In genomic region chr12:124688356-124688992, GRCh38 we compare ENCODE assay signal across 14 cellular contexts.
DNase-seq lines count a peak whose midpoint lies in the region; ATAC-seq and TF ChIP-seq lines count a peak whose summit lies in the region.
"Had no signal": no experiment of that assay in that cellular context is flagged by ENCODE, and none has a peak within 500 bp of the region (broad histone marks: within the 10 kb centered on the region; RNA-seq: fewer than 3 reads in every experiment).

No MANE protein-coding gene starts in this region.

- peaks cover 5% of the 10 kb centered on the region for H3K9me3 Mint-ChIP-seq in activated naive CD8-positive, alpha-beta T cell treated with anti-CD3 and anti-CD28 coated beads, Interleukin-2, amount 10 ng/mL, durations not matched to agents 7 days and 5 days
- H3K9me3 Mint-ChIP-seq in activated naive CD8-positive, alpha-beta T cell treated with anti-CD3 and anti-CD28 coated beads for 36 hours = peaks cover 3% of the 10 kb centered on the region
- H3K9me3 Mint-ChIP-seq in central memory CD8-positive, alpha-beta T cell = no peaks in the 10 kb centered on the region
- H3K9me3 Mint-ChIP-seq: neural crest cell had no signal

- H3K4me1 ChIP-seq in mesodermal cell (ENCODE audit: control insufficient read depth, insufficient read depth, low read length, poor library complexity, severe bottlenecking) = peaks cover 36% of the 10 kb centered on the region
- H3K4me1 ChIP-seq in thoracic aorta (ENCODE audit: control insufficient read depth in 1 of 2, low read depth in 2 of 2) = peaks cover 19 to 48% of the 10 kb centered on the region in 2 donors

- peaks cover 34% of the 10 kb centered on the region for H3K4me1 Mint-ChIP-seq in activated naive CD8-positive, alpha-beta T cell treated with anti-CD3 and anti-CD28 coated beads, Interleukin-2, amount 10 ng/mL, durations not matched to agents 7 days and 5 days
- peaks cover 33% of the 10 kb centered on the region for H3K4me1 Mint-ChIP-seq in activated naive CD8-positive, alpha-beta T cell treated with anti-CD3 and anti-CD28 coated beads for 36 hours
- H3K4me1 Mint-ChIP-seq in central memory CD8-positive, alpha-beta T cell = peaks cover 36% of the 10 kb centered on the region

- H3K36me3 ChIP-seq in mesodermal cell (ENCODE audit: control insufficient read depth, insufficient read depth, low read length) = no peaks in the 10 kb centered on the region
- no peaks in the 10 kb centered on the region for H3K36me3 ChIP-seq in thoracic aorta

- peak overlapping the region; percentile 66 for H3K4me3 Mint-ChIP-seq in activated naive CD8-positive, alpha-beta T cell treated with anti-CD3 and anti-CD28 coated beads, Interleukin-2, amount 10 ng/mL, durations not matched to agents 7 days and 5 days
- H3K4me3 Mint-ChIP-seq in activated naive CD8-positive, alpha-beta T cell treated with anti-CD3 and anti-CD28 coated beads for 36 hours = no peak overlapping the region
- peak overlapping the region; percentile 55 for H3K4me3 Mint-ChIP-seq in central memory CD8-positive, alpha-beta T cell
- H3K4me3 Mint-ChIP-seq: neural crest cell had no signal

- H3K27me3 Mint-ChIP-seq in activated naive CD8-positive, alpha-beta T cell treated with anti-CD3 and anti-CD28 coated beads, Interleukin-2, amount 10 ng/mL, durations not matched to agents 7 days and 5 days = peaks cover 1% of the 10 kb centered on the region
- peaks cover 7% of the 10 kb centered on the region for H3K27me3 Mint-ChIP-seq in activated naive CD8-positive, alpha-beta T cell treated with anti-CD3 and anti-CD28 coated beads for 36 hours
- H3K27me3 Mint-ChIP-seq in central memory CD8-positive, alpha-beta T cell = no peaks in the 10 kb centered on the region

- peaks cover 4% of the 10 kb centered on the region for H3K36me3 Mint-ChIP-seq in activated naive CD8-positive, alpha-beta T cell treated with anti-CD3 and anti-CD28 coated beads, Interleukin-2, amount 10 ng/mL, durations not matched to agents 7 days and 5 days
- H3K36me3 Mint-ChIP-seq in activated naive CD8-positive, alpha-beta T cell treated with anti-CD3 and anti-CD28 coated beads for 36 hours = peaks cover 2% of the 10 kb centered on the region
- peaks cover 1% of the 10 kb centered on the region for H3K36me3 Mint-ChIP-seq in central memory CD8-positive, alpha-beta T cell (ENCODE audit: insufficient read depth)

- no peak for TF ChIP-seq CTCF in thoracic aorta (IDR thresholded peaks at IDR 0.05)

- POLR2A ChIA-PET in activated naive CD8-positive, alpha-beta T cell treated with anti-CD3 and anti-CD28 coated beads, Interleukin-2, amount 10 ng/mL, durations not matched to agents 7 days and 5 days (lab: Charles Lee) = no interaction called here

- H3K27me3 ChIP-seq in thoracic aorta (replicated peaks; ENCODE audit: insufficient read depth) = no peaks in the 10 kb centered on the region

- H3K27ac Mint-ChIP-seq in activated naive CD8-positive, alpha-beta T cell treated with anti-CD3 and anti-CD28 coated beads, Interleukin-2, amount 10 ng/mL, durations not matched to agents 7 days and 5 days = peak overlapping the region; percentile 80
- H3K27ac Mint-ChIP-seq in activated naive CD8-positive, alpha-beta T cell treated with anti-CD3 and anti-CD28 coated beads for 36 hours = no peak overlapping the region
- no peak overlapping the region for H3K27ac Mint-ChIP-seq in central memory CD8-positive, alpha-beta T cell (ENCODE audit: low read depth)

- WGBS in mesodermal cell (ENCODE audit: insufficient coverage in 2 of 2), 2 experiments = 87 to 100% methylated on average over 4 of the region's 6 CpGs

- no peak for DNase-seq in activated naive CD8-positive, alpha-beta T cell treated with anti-CD3 and anti-CD28 coated beads, Interleukin-2, amount 10 ng/mL, durations not matched to agents 7 days and 5 days
- DNase-seq in activated naive CD8-positive, alpha-beta T cell treated with anti-CD3 and anti-CD28 coated beads for 36 hours = no peak
- DNase-seq in central memory CD8-positive, alpha-beta T cell (ENCODE audit: low spot score in 2 of 2) = no peak
- DNase-seq in thoracic aorta (ENCODE audit: low spot score) (no peak), NCI-H748 treated with DMSO at 0.1 percent for 48 hours (lab: John Stamatoyannopoulos, UW) (no peak), middle frontal gyrus (ENCODE audit: extremely low spot score, low spot score) (no peak)
- no peak for DNase-seq in activated naive CD4-positive, alpha-beta T cell treated with Interleukin-2 at 50 U/mL for 16 hours
- DNase-seq: activated CD4-positive, alpha-beta T cell treated with anti-CD3 and anti-CD28 coated beads, Interleukin-2, amount 50 U/mL, for 48 hours; activated gamma-delta T cell; NCI-H1417 treated with DMSO at 0.1 percent for 48 hours; NCI-H510A treated with DMSO at 0.1 percent for 48 hours had no signal

- H3K27ac ChIP-seq in mesodermal cell (ENCODE audit: low read depth, low read length, severe bottlenecking) (peak overlapping the region; percentile 62), thoracic aorta (peak overlapping the region; percentile 36 to 41)

- H3K4me3 ChIP-seq in mesodermal cell (ENCODE audit: extremely low read depth, insufficient read depth, low read length, poor library complexity, severe bottlenecking) (no peak overlapping the region), thoracic aorta (no peak overlapping the region)
- H3K4me3 ChIP-seq: smooth muscle cell had no signal

- no peak for ATAC-seq in activated naive CD8-positive, alpha-beta T cell treated with anti-CD3 and anti-CD28 coated beads, Interleukin-2, amount 10 ng/mL, durations not matched to agents 7 days and 5 days (ENCODE audit: low read depth)
- no peak for ATAC-seq in central memory CD8-positive, alpha-beta T cell (replicated peaks; ENCODE audit: extremely low read depth, poor library complexity, severe bottlenecking)
- ATAC-seq in thoracic aorta (ENCODE audit: insufficient number of reproducible peaks, low FRiP score, low read depth) = no peak

- H3K9me3 ChIP-seq in mesodermal cell (ENCODE audit: control insufficient read depth, low read length) = peaks cover 8% of the 10 kb centered on the region
- H3K9me3 ChIP-seq in thoracic aorta = no peaks in the 10 kb centered on the region
